7 cellular contexts compared by ENCODE assay signal in genomic region chr2:195466427-195466826, GRCh38.
"Had no signal": no experiment of that assay in that cellular context is flagged by ENCODE, and none has a peak within 500 bp of the region (broad histone marks: within the 10 kb centered on the region; RNA-seq: fewer than 3 reads in every experiment).

No MANE protein-coding gene starts in this region.

- FAIRE-seq: G401.6, GM12878, GM12891, GM12892, GM19239 had no signal

- H3K4me3 ChIP-seq: GM12878 had no signal

- DNase-seq: GDM1, GF-D8 had no signal

- ATAC-seq: GM12878 had no signal
